24 cellular contexts compared by ENCODE assay signal in the genomic region with DNA sequence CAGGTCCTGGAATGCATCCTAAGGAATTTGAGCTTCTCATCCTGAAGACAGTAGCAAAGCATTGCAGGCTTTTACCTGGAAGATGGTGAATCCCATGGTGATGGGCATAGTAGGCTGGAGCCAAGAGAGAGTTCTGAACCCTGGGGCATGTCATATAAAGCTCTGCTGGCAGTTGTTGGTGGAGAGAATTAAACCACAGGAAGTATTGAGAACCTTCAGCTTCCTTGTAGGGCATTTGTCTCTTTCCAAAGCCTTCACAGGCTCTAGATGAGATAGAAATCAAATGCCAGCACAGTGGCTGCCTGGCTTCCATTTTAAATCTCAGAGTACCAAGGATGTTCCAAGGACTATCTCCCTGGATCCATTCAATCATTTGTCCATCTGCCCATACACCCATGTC.
DNase-seq lines count a peak whose midpoint lies in the region; ATAC-seq lines count a peak whose summit lies in the region.
"Had no signal": no experiment of that assay in that cellular context is flagged by ENCODE, and none has a peak within 500 bp of the region (broad histone marks: within the 10 kb centered on the region; RNA-seq: fewer than 3 reads in every experiment).

No MANE protein-coding gene starts in this region.

- H3K9me3 ChIP-seq in BLaER1, result peaks cover 16% of the 10 kb centered on the region
- H3K9me3 ChIP-seq: SJSA1 had no signal

- H3K4me3 ChIP-seq in BLaER1, result no peak overlapping the region
- H3K4me3 ChIP-seq: SJSA1 had no signal

- peaks cover 0 to 5% (median 0%) of the 10 kb centered on the region in 6 donors for H3K9me3 Mint-ChIP-seq in immature natural killer cell

- no peaks in the 10 kb centered on the region for H3K27me3 ChIP-seq in BLaER1
- H3K27me3 ChIP-seq: SJSA1 had no signal

- peak overlapping the region; percentile 45 for H3K4me2 ChIP-seq in BLaER1

- no peak overlapping the region for H3K27ac Mint-ChIP-seq in immature natural killer cell

- peaks cover 3 to 5% (median 4%) of the 10 kb centered on the region in 3 donors for H3K36me3 Mint-ChIP-seq in immature natural killer cell

- peaks cover 38% of the 10 kb centered on the region for H3K4me1 ChIP-seq in BLaER1
- H3K4me1 ChIP-seq: SJSA1 had no signal

- peaks cover 1 to 19% (median 3%) of the 10 kb centered on the region in 3 donors for H3K27me3 Mint-ChIP-seq in immature natural killer cell (ENCODE audit: low read depth in 3 of 3)
- H3K27me3 Mint-ChIP-seq: B cell had no signal

- H3K9ac ChIP-seq in BLaER1, result no peak overlapping the region

- H3K27ac ChIP-seq in BLaER1, result no peak overlapping the region
- H3K27ac ChIP-seq: 22Rv1, SJSA1 had no signal

- H3K4me3 Mint-ChIP-seq in immature natural killer cell, result peak overlapping the region in 3 of 5 donors; percentile 17 to 52 (median 21)
- H3K4me3 Mint-ChIP-seq: B cell had no signal

- DNase-seq in NOMO-1 treated with DMSO at 0.1 percent for 48 hours (lab: John Stamatoyannopoulos, UW; ENCODE audit: unreplicated experiment), result peak; percentile 11
- DNase-seq in NOMO-1 treated with dmso at 0.1 percent for 144 hours (lab: John Stamatoyannopoulos, UW; ENCODE audit: unreplicated experiment), result no peak
- DNase-seq in Kasumi-1 (lab: John Stamatoyannopoulos, UW), result peak; percentile 10 to 43
- no peak for DNase-seq in immature natural killer cell
- no peak for DNase-seq in NCI-H524 treated with DMSO at 0.1 percent for 48 hours (lab: John Stamatoyannopoulos, UW)
- DNase-seq: Calu3; DMS79 treated with DMSO at 0.1 percent for 48 hours; KG1; NCI-H1092 treated with DMSO at 0.1 percent for 48 hours; NCI-H1436; NCI-H187; NCI-H2171 treated with DMSO at 0.1 percent for 48 hours; NCI-H345; NCI-H524; NCI-H774; NK-92 treated with Interleukin-12 subunit alpha and Interleukin-12 subunit beta, amount 100 ng/mL, for 24 hours; Right ventricle myocardium superior; RPMI8226 had no signal

- ATAC-seq in GM21576 (IDR thresholded peaks at IDR 0.05; ENCODE audit: unreplicated experiment) (no peak), HG03045 (IDR thresholded peaks at IDR 0.05; ENCODE audit: unreplicated experiment) (no peak)

- H4K20me1 ChIP-seq in BLaER1, result no peaks in the 10 kb centered on the region

- peaks cover 63 to 78% of the 10 kb centered on the region in 2 donors for H3K4me1 Mint-ChIP-seq in immature natural killer cell

- H3K36me3 ChIP-seq in BLaER1, result no peaks in the 10 kb centered on the region
- H3K36me3 ChIP-seq: SJSA1 had no signal

Comparison
In these comparisons a context has a peak if more than half of its experiments do, and no peak if none do; other contexts are left out.
1. DNase-seq: peak in NOMO-1 treated with DMSO at 0.1 percent for 48 hours (single experiment) and Kasumi-1 (2 of 2); none in NOMO-1 treated with dmso at 0.1 percent for 144 hours (single experiment), immature natural killer cell (0 of 3) and NCI-H524 treated with DMSO at 0.1 percent for 48 hours (single experiment).